ENCODE assay signal across 1 cellular context in genomic region chr17:81913394-81914102, GRCh38.
TF ChIP-seq lines count a peak whose summit lies in the region.

No MANE protein-coding gene starts in this region.

TF ChIP-seq in HEK293, 187 proteins besides CTCF, POLR2A, EP300 and RAD21 (continued from another document):
- TF ChIP-seq ZBTB44 (tag by site-specific recombination; IDR thresholded peaks at IDR 0.05) (no peak), ZIC2 (tag by site-specific recombination; IDR thresholded peaks at IDR 0.05) (0 out of 2 replicates have a peak, but pooled peaks have one; percentile 7), BCL6B (tag by site-specific recombination; IDR thresholded peaks at IDR 0.05) (no peak), ZNF529 (tag by site-specific recombination; IDR thresholded peaks at IDR 0.05; ENCODE audit: insufficient replicate concordance) (no peak), SP7 (tag by site-specific recombination; IDR thresholded peaks at IDR 0.05) (no peak), ZNF214 (tag by site-specific recombination; IDR thresholded peaks at IDR 0.05; ENCODE audit: borderline replicate concordance) (no peak), ZNF600 (tag by site-specific recombination; IDR thresholded peaks at IDR 0.05) (no peak), ZNF26 (tag by site-specific recombination; IDR thresholded peaks at IDR 0.05) (no peak), KLF8 (tag by site-specific recombination; IDR thresholded peaks at IDR 0.05) (no peak)
